Comparison of ENCODE assay signal across 9 cellular contexts in genomic region chr13:110904748-110905147, GRCh38.
"Had no signal": no experiment of that assay in that cellular context is flagged by ENCODE, and none has a peak within 500 bp of the region (broad histone marks: within the 10 kb centered on the region; RNA-seq: fewer than 3 reads in every experiment).

No MANE protein-coding gene starts in this region.

- H3K4me3 ChIP-seq: GM23248, HAP-1, K562 had no signal

- ATAC-seq: HCT116, K562 had no signal

- H3K9ac ChIP-seq: GM23248 had no signal

- H2AFZ ChIP-seq: GM23248 had no signal

- DNase-seq: GM23248, GOT3, H7, IMR-90, KG1 had no signal

- H3K9me3 ChIP-seq: HAP-1 had no signal

- FAIRE-seq: K562 had no signal

- H3K27ac ChIP-seq: GM23248, HL-60 had no signal
